In the genomic region with DNA sequence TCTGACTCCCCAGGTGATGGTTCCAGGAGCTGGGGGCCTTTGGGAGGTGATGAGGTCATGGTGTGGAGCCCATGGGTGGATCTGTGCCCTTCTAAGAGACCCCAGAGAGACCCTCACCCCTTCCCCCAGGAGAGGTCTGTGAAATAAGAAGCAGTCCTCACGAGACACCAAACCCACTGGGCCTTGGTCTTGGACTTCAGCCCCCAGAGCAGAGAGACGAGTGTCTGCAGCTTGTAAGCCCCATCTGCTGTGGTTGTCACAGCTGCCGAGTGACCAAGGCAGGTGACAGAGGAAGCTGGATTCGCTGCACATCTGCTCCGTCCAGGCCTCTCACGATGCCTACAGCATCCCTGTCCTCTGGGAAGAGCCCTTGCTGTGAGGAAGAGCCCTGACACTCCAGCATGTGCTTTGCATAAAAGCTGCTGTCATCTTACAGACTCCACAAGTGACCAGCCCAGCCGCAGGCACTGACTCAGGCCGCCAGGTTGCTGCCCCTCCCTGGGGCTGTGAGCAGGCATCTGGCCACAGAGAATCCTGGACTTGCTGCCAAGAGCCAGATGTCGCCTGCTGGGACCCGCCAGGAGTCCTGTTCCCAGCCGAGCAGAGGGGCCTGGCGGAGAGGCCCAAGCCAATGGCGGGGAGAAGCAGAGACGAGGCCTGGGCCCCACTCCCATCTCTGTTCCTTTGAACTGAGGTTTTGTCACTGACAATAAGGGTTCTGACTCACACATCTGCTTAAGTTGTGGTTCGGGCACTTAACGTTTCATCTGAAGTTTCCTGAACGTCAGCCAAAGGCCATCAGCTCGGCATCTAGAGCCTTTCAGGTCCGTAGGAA, we compare ENCODE assay signal across 9 cellular contexts.
A peak's percentile ranks its signal among the peaks of the same experiment; 100 is the strongest.
DNase-seq lines count a peak whose midpoint lies in the region; ATAC-seq, FAIRE-seq and TF ChIP-seq lines count a peak whose summit lies in the region.
"Had no signal": no experiment of that assay in that cellular context is flagged by ENCODE, and none has a peak within 500 bp of the region (broad histone marks: within the 10 kb centered on the region; RNA-seq: fewer than 3 reads in every experiment).

No MANE protein-coding gene starts in this region.

- no peak for FAIRE-seq in kidney (lab: Jason Lieb, UNC)
- no peak for FAIRE-seq in GM12892 (lab: Jason Lieb, UNC)

- H3K4me3 ChIP-seq in HFF-Myc (replicated peaks; ENCODE audit: low read depth, low read length) = no peak overlapping the region
- H3K4me3 ChIP-seq in kidney (ENCODE audit: low read length in 2 of 2) = no peak overlapping the region

- peak overlapping the region; percentile 71 for H3K27ac Mint-ChIP-seq in activated T-helper 2 cell treated with anti-CD3 and anti-CD28 coated beads, Interferon-gamma antibody, Interleukin-2, Interleukin-4, amounts not matched to agents 10 μg/mL and 5 μg/mL and 100 μg/mL, durations not matched to agents 14 hours and 24 hours and 36 hours

- no peak overlapping the region for H3K27ac ChIP-seq in kidney (ENCODE audit: low read depth in 2 of 2, low read length in 2 of 2)

- H3K9ac ChIP-seq in kidney (ENCODE audit: low read length in 2 of 2) = no peak overlapping the region

- no peaks in the 10 kb centered on the region for H3K36me3 Mint-ChIP-seq in activated T-helper 2 cell treated with anti-CD3 and anti-CD28 coated beads, Interferon-gamma antibody, Interleukin-2, Interleukin-4, amounts not matched to agents 10 μg/mL and 5 μg/mL and 100 μg/mL, durations not matched to agents 14 hours and 24 hours and 36 hours (ENCODE audit: low read depth)

- H3K27me3 Mint-ChIP-seq in activated T-helper 2 cell treated with anti-CD3 and anti-CD28 coated beads, Interferon-gamma antibody, Interleukin-2, Interleukin-4, amounts not matched to agents 10 μg/mL and 5 μg/mL and 100 μg/mL, durations not matched to agents 14 hours and 24 hours and 36 hours (ENCODE audit: low read depth) = peaks cover 5% of the 10 kb centered on the region

- no peaks in the 10 kb centered on the region for H3K9me3 Mint-ChIP-seq in activated T-helper 2 cell treated with anti-CD3 and anti-CD28 coated beads, Interferon-gamma antibody, Interleukin-2, Interleukin-4, amounts not matched to agents 10 μg/mL and 5 μg/mL and 100 μg/mL, durations not matched to agents 14 hours and 24 hours and 36 hours

- DNase-seq in A172 (ENCODE audit: low spot score) (peak; percentile 98), HFF-Myc (ENCODE audit: extremely low read depth, low read depth) (peak; percentile 88), kidney (peak; percentile 79), left lobe of liver (ENCODE audit: low spot score) (no peak), HuH-7 (ENCODE audit: low spot score) (no peak), GM12892 (ENCODE audit: insufficient read length) (no peak)
- no peak for DNase-seq in activated T-helper 2 cell treated with anti-CD3 and anti-CD28 coated beads, Interferon-gamma antibody, Interleukin-2, Interleukin-4, amounts not matched to agents 10 μg/mL and 5 μg/mL and 100 μg/mL, durations not matched to agents 14 hours and 24 hours and 36 hours (ENCODE audit: low spot score)
- DNase-seq in activated CD4-positive, alpha-beta T cell treated with anti-CD3 and anti-CD28 coated beads for 4 hours = no peak
- DNase-seq: NCI-H2029 had no signal

- TF ChIP-seq POLR2A in GM12892 (IDR thresholded peaks at IDR 0.05; ENCODE audit: low read depth, low read length) = no peak

- no peak overlapping the region for H3K4me3 Mint-ChIP-seq in activated T-helper 2 cell treated with anti-CD3 and anti-CD28 coated beads, Interferon-gamma antibody, Interleukin-2, Interleukin-4, amounts not matched to agents 10 μg/mL and 5 μg/mL and 100 μg/mL, durations not matched to agents 14 hours and 24 hours and 36 hours (ENCODE audit: low read depth)

- intact Hi-C loops in activated T-helper 2 cell treated with anti-CD3 and anti-CD28 coated beads, Interferon-gamma antibody, Interleukin-2, Interleukin-4, amounts not matched to agents 10 μg/mL and 5 μg/mL and 100 μg/mL, durations not matched to agents 14 hours and 24 hours and 36 hours (cut with micrococcal nuclease) = no loop called here
- intact Hi-C loops in kidney (cut with DNase I) = loop anchor here (5.0 kb wide), 1 partner anchor 154 kb away; no protein-coding TSS in a partner anchor

- no peaks in the 10 kb centered on the region for H3K36me3 ChIP-seq in kidney (ENCODE audit: control insufficient read depth in 1 of 2, insufficient read depth in 2 of 2, low read length in 2 of 2)

- peaks cover 0 to 3% of the 10 kb centered on the region in 2 donors for H3K9me3 ChIP-seq in kidney (ENCODE audit: control insufficient read depth in 1 of 2, low read length in 2 of 2)

- peaks cover 2% of the 10 kb centered on the region for H3K4me1 Mint-ChIP-seq in activated T-helper 2 cell treated with anti-CD3 and anti-CD28 coated beads, Interferon-gamma antibody, Interleukin-2, Interleukin-4, amounts not matched to agents 10 μg/mL and 5 μg/mL and 100 μg/mL, durations not matched to agents 14 hours and 24 hours and 36 hours (ENCODE audit: low read depth)

- ATAC-seq in left lobe of liver = no peak

- TF ChIP-seq CTCF in HFF-Myc (IDR thresholded peaks at IDR 0.05; ENCODE audit: low read depth, low read length, missing control alignments) (no peak), kidney (IDR thresholded peaks at IDR 0.05; ENCODE audit: borderline replicate concordance, extremely low read depth, insufficient read depth) (no peak)

- peaks cover 0 to 16% of the 10 kb centered on the region in 2 donors for H3K4me1 ChIP-seq in kidney (ENCODE audit: control insufficient read depth in 1 of 2, insufficient read depth in 1 of 2, low read depth in 1 of 2, low read length in 2 of 2)

Comparison
In these comparisons a context has a peak if more than half of its experiments do, and no peak if none do; other contexts are left out.
1. DNase-seq: peak in A172 (single experiment), HFF-Myc (single experiment) and kidney (single experiment); none in activated T-helper 2 cell treated with anti-CD3 and anti-CD28 coated beads, Interferon-gamma antibody, Interleukin-2, Interleukin-4, amounts not matched to agents 10 μg/mL and 5 μg/mL and 100 μg/mL, durations not matched to agents 14 hours and 24 hours and 36 hours (single experiment), left lobe of liver (single experiment), HuH-7 (single experiment), GM12892 (single experiment) and activated CD4-positive, alpha-beta T cell treated with anti-CD3 and anti-CD28 coated beads for 4 hours (0 of 2).